In the genomic region with DNA sequence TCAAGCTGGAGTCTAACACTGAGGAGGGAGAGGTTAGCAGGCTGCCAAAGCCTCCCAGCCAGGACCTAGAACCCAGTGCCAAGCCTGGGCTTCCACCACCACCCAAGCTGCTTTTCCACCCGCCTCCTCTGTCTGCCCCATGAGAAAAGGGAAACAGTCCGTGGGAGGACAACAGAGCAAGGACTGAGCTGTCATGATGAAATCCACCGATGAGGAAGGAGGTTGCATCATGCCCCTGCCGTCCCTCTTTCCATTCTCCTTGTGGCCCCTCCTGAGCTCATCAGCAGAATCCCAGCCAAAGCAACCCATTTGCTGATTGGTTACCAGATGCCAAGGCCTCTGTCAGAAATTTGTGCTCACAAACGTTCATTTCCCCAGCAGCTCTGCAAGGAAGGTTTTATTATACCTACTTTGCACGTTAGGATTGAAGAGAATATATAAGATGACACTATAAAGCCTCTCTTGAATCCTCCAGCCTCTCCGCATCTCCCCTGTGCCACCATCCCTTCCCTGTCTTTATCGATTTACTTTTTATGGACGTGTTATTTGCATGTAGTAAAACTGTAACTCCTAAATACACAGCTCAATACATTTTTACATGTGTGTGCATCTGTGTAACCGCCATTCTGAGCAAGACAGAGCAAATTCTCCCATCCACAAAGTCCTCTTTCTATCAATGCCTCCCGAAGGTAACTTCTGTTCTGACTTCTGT, we compare ENCODE assay signal across 1 cellular context.
TF ChIP-seq lines count a peak whose summit lies in the region.

No MANE protein-coding gene starts in this region.

TF ChIP-seq in H1, 55 proteins besides CTCF, POLR2A, EP300 and RAD21:
- TF ChIP-seq FOSL1 (IDR thresholded peaks at IDR 0.05; ENCODE audit: insufficient read depth, low read depth, low read length) (no peak), SIN3A (conservative IDR thresholded peaks at IDR 0.05 in 1 of 2, IDR thresholded peaks at IDR 0.05 in 1 of 2; ENCODE audit: low read depth in 1 of 2, low read length in 2 of 2) (no peak)
